ENCODE assay signal across 16 cellular contexts in genomic region chr12:127245437-127245836, GRCh38.
A peak's percentile ranks its signal among the peaks of the same experiment; 100 is the strongest.
DNase-seq lines count a peak whose midpoint lies in the region; ATAC-seq and TF ChIP-seq lines count a peak whose summit lies in the region.
"Had no signal": no experiment of that assay in that cellular context is flagged by ENCODE, and none has a peak within 500 bp of the region (broad histone marks: within the 10 kb centered on the region; RNA-seq: fewer than 3 reads in every experiment).

No MANE protein-coding gene starts in this region.

- peak overlapping the region; percentile 1; the same call in 1 of the 2 replicates for H2AFZ ChIP-seq in GM23248

- peak overlapping the region; percentile 49 for H3K27ac ChIP-seq in GM23248

- ATAC-seq in HG03139 (IDR thresholded peaks at IDR 0.05; ENCODE audit: unreplicated experiment), result no peak
- ATAC-seq: natural killer cell; stimulated activated effector memory CD8-positive, alpha-beta T cell treated with anti-CD3 and anti-CD28 coated beads, Interleukin-12 subunit alpha, Interleukin-12 subunit beta, amount 100 ng/mL, for 72 hours; WTC11 had no signal

- H3K27me3 ChIP-seq in GM23248 (replicated peaks; ENCODE audit: insufficient read depth), result no peaks in the 10 kb centered on the region

- no peaks in the 10 kb centered on the region for H3K79me2 ChIP-seq in GM23248 (ENCODE audit: insufficient read depth)

- H3K9me2 ChIP-seq in GM23248 (ENCODE audit: insufficient read depth), result no peaks in the 10 kb centered on the region

- in situ Hi-C loops in GM23248 (cut with MboI), result no loop called here

- H3K4me3 ChIP-seq in GM23248, result no peak overlapping the region
- no peak overlapping the region for H3K4me3 ChIP-seq in fibroblast of villous mesenchyme (ENCODE audit: low read depth, low read length)

- no peaks in the 10 kb centered on the region for H4K20me1 ChIP-seq in GM23248 (ENCODE audit: insufficient read depth)

- TF ChIP-seq CTCF in fibroblast of villous mesenchyme (IDR thresholded peaks at IDR 0.05; ENCODE audit: insufficient read depth, low read depth, low read length), result no peak

- peaks cover 17% of the 10 kb centered on the region for H3K4me1 ChIP-seq in GM23248 (ENCODE audit: insufficient read depth)

- no peak overlapping the region for H3K9ac ChIP-seq in GM23248

- H3K9me3 ChIP-seq in GM23248 (ENCODE audit: low read depth), result no peaks in the 10 kb centered on the region

- H3K4me2 ChIP-seq in GM23248 (ENCODE audit: unreplicated experiment), result no peak overlapping the region

- peak; percentile 79 for DNase-seq in GM23248
- peak; percentile 3 for DNase-seq in amniotic epithelial cell (ENCODE audit: low read depth)
- DNase-seq in fibroblast of villous mesenchyme (ENCODE audit: low read depth), result peak; percentile 24
- peak; percentile 54 for DNase-seq in stromal cell of bone marrow (ENCODE audit: low read depth)
- DNase-seq in stimulated activated CD4-positive, alpha-beta T cell treated with anti-CD3 and anti-CD28 coated beads, Interleukin-12 subunit alpha, Interleukin-12 subunit beta, amount 100 ng/mL, for 4 hours, result no peak
- no peak for DNase-seq in NCI-H1436 treated with DMSO at 0.1 percent for 48 hours (lab: John Stamatoyannopoulos, UW)
- DNase-seq: activated CD8-positive, alpha-beta memory T cell treated with anti-CD3 and anti-CD28 coated beads for 24 hours; CD4-positive, alpha-beta T cell; DMS79 treated with DMSO at 0.1 percent for 48 hours; MM.1S; natural killer cell; NCI-H187 treated with DMSO at 0.1 percent for 48 hours; Right ventricle myocardium superior had no signal

- 43% methylated on average over 2 of the region's 2 CpGs for WGBS in GM23248 (ENCODE audit: low coverage in 1 of 2, low lambda C conversion rate in 2 of 2, missing lambda C conversion rate in 2 of 2), 2 experiments

- peaks cover 5% of the 10 kb centered on the region for H3F3A ChIP-seq in GM23248 (ENCODE audit: insufficient read depth)

- no peaks in the 10 kb centered on the region for H3K36me3 ChIP-seq in GM23248 (ENCODE audit: low read depth)

Comparison
In these comparisons a context has a peak if more than half of its experiments do, and no peak if none do; other contexts are left out.
1. DNase-seq: peak in GM23248 (single experiment), amniotic epithelial cell (single experiment), fibroblast of villous mesenchyme (single experiment) and stromal cell of bone marrow (single experiment); none in stimulated activated CD4-positive, alpha-beta T cell treated with anti-CD3 and anti-CD28 coated beads, Interleukin-12 subunit alpha, Interleukin-12 subunit beta, amount 100 ng/mL, for 4 hours (single experiment) and NCI-H1436 treated with DMSO at 0.1 percent for 48 hours (single experiment).